ENCODE assay signal across 9 cellular contexts in the genomic region with DNA sequence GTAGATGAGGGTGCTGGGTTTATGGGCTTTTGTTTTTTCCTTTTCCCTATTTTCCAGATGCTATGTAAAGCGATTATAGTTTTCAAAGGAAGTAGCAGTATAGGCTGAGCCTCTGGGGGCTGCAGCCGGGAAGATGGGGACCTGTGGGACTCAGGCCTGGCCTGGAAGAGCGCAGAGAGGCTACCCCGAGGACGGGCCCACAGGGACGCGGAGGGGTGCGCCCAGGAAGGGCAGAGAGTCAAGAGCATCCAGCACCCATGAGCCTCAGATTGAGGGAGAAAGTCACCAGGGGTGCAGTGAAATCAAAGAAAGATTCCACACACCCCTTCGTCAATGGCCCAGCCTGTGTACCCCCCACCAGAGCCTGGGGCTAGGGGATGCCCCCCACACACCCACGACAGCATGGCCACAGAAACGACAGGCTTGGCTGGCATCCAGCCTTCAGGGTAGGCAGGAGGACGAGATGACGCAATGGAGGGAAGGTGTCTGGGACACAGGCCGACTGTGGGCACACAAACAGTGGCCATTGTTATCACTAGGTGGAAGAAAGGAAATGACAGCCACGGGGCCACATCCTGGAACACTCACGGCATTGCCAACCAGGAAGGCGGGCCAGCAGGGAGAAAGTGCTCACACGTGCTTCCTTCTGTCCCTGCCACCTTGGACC. TPM values are rescaled to one million over a fixed set of nuclear protein-coding genes. Genes with fewer than 3 reads are reported as not detected.
DNase-seq lines count a peak whose midpoint lies in the region; TF ChIP-seq lines count a peak whose summit lies in the region.
"Had no signal": no experiment of that assay in that cellular context is flagged by ENCODE, and none has a peak within 500 bp of the region (broad histone marks: within the 10 kb centered on the region; RNA-seq: fewer than 3 reads in every experiment).

No MANE protein-coding gene starts in this region.

- TF ChIP-seq CTCF in C4-2B (conservative IDR thresholded peaks at IDR 0.05), result no peak
- TF ChIP-seq CTCF in mesothelial cell of epicardium (IDR thresholded peaks at IDR 0.05; ENCODE audit: unreplicated experiment), result no peak

- no peak overlapping the region for H3K27ac Mint-ChIP-seq in mesothelial cell of epicardium
- H3K27ac Mint-ChIP-seq: memory B cell had no signal

- no peaks in the 10 kb centered on the region for H3K9me3 Mint-ChIP-seq in mesothelial cell of epicardium
- H3K9me3 Mint-ChIP-seq: memory B cell had no signal

- peaks cover 5% of the 10 kb centered on the region for H3K36me3 Mint-ChIP-seq in mesothelial cell of epicardium

- DNase-seq in SHP77 (lab: John Stamatoyannopoulos, UW) (peak; percentile 53 to 82), nucleus accumbens (lab: John Stamatoyannopoulos, UW) (peak in 31 of 56 donors; percentile 6 to 82 (median 49)), NCI-H2227 treated with DMSO at 0.1 percent for 48 hours (lab: John Stamatoyannopoulos, UW) (no peak), mesothelial cell of epicardium (ENCODE audit: low spot score in 2 of 2, unreplicated experiment in 2 of 2) (no peak)
- DNase-seq in stimulated activated naive CD4-positive, alpha-beta T cell treated with Interleukin-2 at 50 U/mL for 16 hours (lab: John Stamatoyannopoulos, UW), result no peak
- no peak for DNase-seq in activated CD4-positive, alpha-beta T cell treated with anti-CD3 and anti-CD28 coated beads, Interleukin-2, amount 50 U/mL, for 4 hours

- H3K27ac ChIP-seq in C4-2B (peak overlapping the region; percentile 7), cingulate gyrus (ENCODE audit: low read depth, low read length) (peak overlapping the region; percentile 47)

- H3K27me3 Mint-ChIP-seq in mesothelial cell of epicardium (ENCODE audit: low read depth), result no peaks in the 10 kb centered on the region
- H3K27me3 Mint-ChIP-seq: memory B cell had no signal

- H3K4me3 Mint-ChIP-seq in mesothelial cell of epicardium, result no peak overlapping the region
- H3K4me3 Mint-ChIP-seq: memory B cell had no signal

- H3K4me1 Mint-ChIP-seq in mesothelial cell of epicardium, result peaks cover 6% of the 10 kb centered on the region

RNA-seq across cellular contexts. Expression of a gene that starts 9.0 kb away (rescaled TPM):
- 88.2 to 91.9 TPM (median 88.6 TPM) in 3 replicates for total RNA-seq in mesothelial cell of epicardium

RNA-seq across cellular contexts. Expression of a gene that starts 29.2 kb away (rescaled TPM):
- total RNA-seq in mesothelial cell of epicardium, result 33.4 to 35.3 TPM (median 34.1 TPM) in 3 replicates

Comparison
In these comparisons a context has a peak if more than half of its experiments do, and no peak if none do; other contexts are left out.
1. DNase-seq: peak in SHP77 (2 of 2) and nucleus accumbens (31 of 56); none in stimulated activated naive CD4-positive, alpha-beta T cell treated with Interleukin-2 at 50 U/mL for 16 hours (single experiment), activated CD4-positive, alpha-beta T cell treated with anti-CD3 and anti-CD28 coated beads, Interleukin-2, amount 50 U/mL, for 4 hours (0 of 2), NCI-H2227 treated with DMSO at 0.1 percent for 48 hours (single experiment) and mesothelial cell of epicardium (0 of 2).